Comparison of ENCODE assay signal across 8 cellular contexts in the genomic region with DNA sequence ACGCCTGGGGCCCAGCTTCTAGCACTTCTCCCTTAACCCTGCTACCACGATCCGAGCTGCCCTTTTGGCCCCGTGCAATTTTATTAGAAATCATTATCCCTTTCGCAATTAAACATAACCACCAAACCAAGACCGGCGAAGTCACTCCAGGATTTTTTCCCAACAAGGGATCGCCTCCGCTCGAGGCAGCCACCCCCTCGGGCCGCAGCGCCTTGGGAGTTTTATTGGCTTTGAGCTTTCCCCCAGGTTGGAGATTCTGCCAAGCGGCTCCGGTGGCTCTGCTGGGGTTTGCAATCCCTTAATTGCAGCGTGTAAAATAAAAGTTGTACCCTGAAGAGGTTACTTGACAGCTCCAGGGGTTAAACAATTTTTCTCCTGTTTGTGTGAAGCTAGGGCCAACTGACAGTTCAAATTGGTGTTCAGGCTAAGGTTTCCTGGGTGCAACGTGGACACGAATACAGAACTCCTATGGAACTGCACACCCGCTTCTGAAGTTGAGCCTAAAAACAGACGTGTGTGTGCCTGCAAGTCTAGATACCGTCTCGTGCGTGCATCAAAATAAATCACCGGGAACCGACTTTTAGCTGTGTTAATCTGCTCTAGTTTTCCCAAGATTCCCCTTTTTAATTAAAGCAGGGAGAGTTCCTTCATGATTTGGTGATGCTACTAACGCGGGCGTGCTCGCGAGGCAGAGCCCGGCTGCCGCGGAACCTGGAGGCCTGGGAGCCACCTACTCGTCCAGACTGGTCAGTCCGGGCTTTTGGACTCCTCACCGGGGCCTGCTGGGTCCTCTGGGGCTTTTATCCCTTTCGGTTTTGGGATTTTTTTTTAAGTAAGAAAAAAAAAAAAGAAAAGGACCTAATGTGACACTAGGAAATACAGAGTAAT. TPM values are rescaled to one million over a fixed set of nuclear protein-coding genes. Genes with fewer than 3 reads are reported as not detected.
DNase-seq lines count a peak whose midpoint lies in the region; ATAC-seq and TF ChIP-seq lines count a peak whose summit lies in the region.

No MANE protein-coding gene starts in this region.

- H3K27ac ChIP-seq in CD4-positive, alpha-beta T cell (ENCODE audit: low read depth, low read length) = no peak overlapping the region
- H3K27ac ChIP-seq in HUES64 (ENCODE audit: low read depth, low read length) (no peak overlapping the region; the same call in 1 of the 2 replicates), endodermal cell (ENCODE audit: low read depth, low read length) (no peak overlapping the region)

- peaks cover 2% of the 10 kb centered on the region for H3K9me3 Mint-ChIP-seq in CD4-positive, alpha-beta T cell
- H3K9me3 Mint-ChIP-seq in endodermal cell = no peaks in the 10 kb centered on the region
- H3K9me3 Mint-ChIP-seq in natural killer cell treated with Interleukin-12 subunit alpha and Interleukin-12 subunit beta and Interleukin-15 and Interleukin-18, amount 100 ng/mL, for 72 hours = peaks cover 4% of the 10 kb centered on the region

- H3K36me3 ChIP-seq in HUES64 (ENCODE audit: insufficient read depth, low read length) = no peaks in the 10 kb centered on the region
- no peaks in the 10 kb centered on the region for H3K36me3 ChIP-seq in endodermal cell (ENCODE audit: control insufficient read depth, insufficient read depth, low read length)

- H3K4me3 ChIP-seq in HUES64 (ENCODE audit: low read length) (peak overlapping the region; percentile 57), endodermal cell (ENCODE audit: low read length) (peak overlapping the region; percentile 65)

- peak overlapping the region; percentile 83 for H3K4me3 Mint-ChIP-seq in CD4-positive, alpha-beta T cell
- peak overlapping the region; percentile 56 for H3K4me3 Mint-ChIP-seq in endodermal cell
- H3K4me3 Mint-ChIP-seq in natural killer cell treated with Interleukin-12 subunit alpha and Interleukin-12 subunit beta and Interleukin-15 and Interleukin-18, amount 100 ng/mL, for 72 hours = peak overlapping the region; percentile 27

- peaks cover 95% of the 10 kb centered on the region for H3K27me3 Mint-ChIP-seq in CD4-positive, alpha-beta T cell
- peaks cover 97% of the 10 kb centered on the region for H3K27me3 Mint-ChIP-seq in endodermal cell (ENCODE audit: insufficient read depth)
- peaks cover 60 to 75% of the 10 kb centered on the region in 2 donors for H3K27me3 Mint-ChIP-seq in natural killer cell treated with Interleukin-12 subunit alpha and Interleukin-12 subunit beta and Interleukin-15 and Interleukin-18, amount 100 ng/mL, for 72 hours

- POLR2A ChIA-PET in CD4-positive, alpha-beta T cell (lab: Charles Lee) = interaction anchor here (0.9 kb wide), 1 partner anchor 12 kb away, joined by 3 read pairs; no protein-coding TSS in a partner anchor

- peak overlapping the region; percentile 4 for H3K27ac Mint-ChIP-seq in CD4-positive, alpha-beta T cell
- no peak overlapping the region for H3K27ac Mint-ChIP-seq in endodermal cell
- peak overlapping the region; percentile 16 to 46 for H3K27ac Mint-ChIP-seq in natural killer cell treated with Interleukin-12 subunit alpha and Interleukin-12 subunit beta and Interleukin-15 and Interleukin-18, amount 100 ng/mL, for 72 hours

- ATAC-seq in CD4-positive, alpha-beta T cell (ENCODE audit: poor library complexity) = no peak
- no peak for ATAC-seq in natural killer cell treated with Interleukin-12 subunit alpha and Interleukin-12 subunit beta and Interleukin-15 and Interleukin-18, amount 100 ng/mL, for 72 hours
- ATAC-seq in GM21576 (IDR thresholded peaks at IDR 0.05; ENCODE audit: unreplicated experiment) = no peak

- CTCF ChIA-PET in CD4-positive, alpha-beta T cell (lab: Charles Lee) = no interaction called here

- H3K4me1 ChIP-seq in HUES64 (ENCODE audit: insufficient read depth, low read length) (peaks cover 37% of the 10 kb centered on the region), endodermal cell (ENCODE audit: control insufficient read depth, insufficient read depth, low read length) (peaks cover 8% of the 10 kb centered on the region)

- WGBS in HUES64 = 2% methylated on average over 37 of the region's 37 CpGs
- WGBS in endodermal cell (ENCODE audit: insufficient coverage in 1 of 2, insufficient read length in 1 of 2), 2 experiments = 5% methylated on average over 21 to 37 of the region's 37 CpGs

- H3K9ac ChIP-seq in HUES64 (ENCODE audit: low read depth, low read length) (no peak overlapping the region), endodermal cell (ENCODE audit: extremely low read depth, low read length, poor library complexity, severe bottlenecking) (no peak overlapping the region)

- H3K9me3 ChIP-seq in CD4-positive, alpha-beta T cell (ENCODE audit: control insufficient read depth, low read length) = peaks cover 25% of the 10 kb centered on the region
- H3K9me3 ChIP-seq in HUES64 (ENCODE audit: insufficient read depth, low read depth, low read length) (no peaks in the 10 kb centered on the region), endodermal cell (ENCODE audit: control insufficient read depth, low read length) (no peaks in the 10 kb centered on the region)

- H3K36me3 Mint-ChIP-seq in CD4-positive, alpha-beta T cell (ENCODE audit: low read depth) = peaks cover 25% of the 10 kb centered on the region
- H3K36me3 Mint-ChIP-seq in endodermal cell (ENCODE audit: low read depth) = no peaks in the 10 kb centered on the region
- H3K36me3 Mint-ChIP-seq in natural killer cell treated with Interleukin-12 subunit alpha and Interleukin-12 subunit beta and Interleukin-15 and Interleukin-18, amount 100 ng/mL, for 72 hours = peaks cover 43% of the 10 kb centered on the region

- no peak for TF ChIP-seq CTCF in CD4-positive, alpha-beta T cell (IDR thresholded peaks at IDR 0.05)
- TF ChIP-seq CTCF in endodermal cell (conservative IDR thresholded peaks at IDR 0.05) = no peak
- TF ChIP-seq CTCF in GM20000 (IDR thresholded peaks at IDR 0.05; ENCODE audit: extremely low read depth, missing control alignments) = no peak

- H3K4me1 Mint-ChIP-seq in CD4-positive, alpha-beta T cell (ENCODE audit: low read depth) = peaks cover 48% of the 10 kb centered on the region
- H3K4me1 Mint-ChIP-seq in endodermal cell = peaks cover 54% of the 10 kb centered on the region
- H3K4me1 Mint-ChIP-seq in natural killer cell treated with Interleukin-12 subunit alpha and Interleukin-12 subunit beta and Interleukin-15 and Interleukin-18, amount 100 ng/mL, for 72 hours (ENCODE audit: low read depth in 2 of 2) = peaks cover 31 to 35% of the 10 kb centered on the region in 2 donors

- peaks cover 89% of the 10 kb centered on the region for H3K27me3 ChIP-seq in CD4-positive, alpha-beta T cell (ENCODE audit: control insufficient read depth, insufficient read depth, low read length)
- H3K27me3 ChIP-seq in HUES64 (ENCODE audit: insufficient read depth, low read length) (peaks cover 99% of the 10 kb centered on the region), endodermal cell (ENCODE audit: control insufficient read depth, insufficient read depth, low read length, poor library complexity, severe bottlenecking) (peaks cover 100% of the 10 kb centered on the region)

- intact Hi-C loops in CD4-positive, alpha-beta T cell (cut with DNase I, micrococcal nuclease) = loop anchor here in 1 of 2 experiments (1.0 kb wide), 1 partner anchor 17 kb away; no protein-coding TSS in a partner anchor

- DNase-seq in CD4-positive, alpha-beta T cell = no peak
- DNase-seq in endodermal cell (no peak), RPMI8226 (no peak), GM20000 (ENCODE audit: low spot score) (no peak), SW 1271 (lab: John Stamatoyannopoulos, UW) (no peak)
- DNase-seq in natural killer cell treated with Interleukin-12 subunit alpha and Interleukin-12 subunit beta and Interleukin-15 and Interleukin-18, amount 100 ng/mL, for 72 hours (ENCODE audit: low spot score) = no peak

RNA-seq across cellular contexts. Expression of a gene that starts 1.0 kb away (rescaled TPM):
- under 1 TPM in 1 of 2 experiments, not detected in 1; 0.16 TPM for total RNA-seq in CD4-positive, alpha-beta T cell
- 4.0 TPM for polyA plus RNA-seq in HUES64 (2013, experiment 1 of 2)
- polyA plus RNA-seq in HUES64 (2013, experiment 2 of 2) = 8.7 TPM
- under 1 TPM; 0.51 to 0.69 TPM for total RNA-seq in endodermal cell
- polyA plus RNA-seq in endodermal cell (2013, experiment 1 of 2) = 39.2 TPM
- 32.0 TPM for polyA plus RNA-seq in endodermal cell (2013, experiment 2 of 2)
- under 1 TPM; 0.07 to 0.31 TPM for total RNA-seq in natural killer cell treated with Interleukin-12 subunit alpha and Interleukin-12 subunit beta and Interleukin-15 and Interleukin-18, amount 100 ng/mL, for 72 hours

Comparison
In these comparisons a context has a peak if more than half of its experiments do, and no peak if none do; other contexts are left out.
1. H3K4me3 Mint-ChIP-seq: peak in every context shown above with its lines; median percentile 83 in CD4-positive, alpha-beta T cell; 56 in endodermal cell; 27 in natural killer cell treated with Interleukin-12 subunit alpha and Interleukin-12 subunit beta and Interleukin-15 and Interleukin-18, amount 100 ng/mL, for 72 hours.